ENCODE assay signal across 9 cellular contexts in the genomic region with DNA sequence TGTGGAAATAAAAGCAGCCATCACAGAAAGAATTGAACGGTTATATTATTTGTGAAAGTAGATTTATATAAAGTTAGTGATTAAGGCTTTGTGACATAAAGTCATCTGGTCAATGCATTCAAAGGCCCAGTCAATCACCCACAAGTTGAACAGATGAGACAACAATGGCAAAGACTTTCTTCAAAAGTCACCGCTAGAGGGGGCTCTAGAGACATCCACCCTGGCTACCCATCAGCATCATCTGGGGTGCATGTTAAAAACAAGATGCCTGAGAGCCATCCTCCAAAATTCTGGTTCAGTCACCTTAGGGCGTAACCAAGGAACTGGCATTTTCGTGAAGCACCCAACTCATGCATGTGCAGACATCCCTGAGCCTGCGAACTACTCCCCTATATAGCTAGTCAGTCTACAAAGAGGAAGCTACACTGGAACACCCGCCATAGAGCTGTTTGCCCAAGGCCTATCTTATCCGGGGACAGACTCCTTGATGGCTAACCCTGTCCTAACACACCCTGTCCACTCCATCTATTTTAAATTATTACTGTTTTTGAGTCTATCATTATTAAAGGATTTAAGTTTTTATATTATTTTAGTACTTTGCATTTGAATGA.
DNase-seq lines count a peak whose midpoint lies in the region; ATAC-seq and TF ChIP-seq lines count a peak whose summit lies in the region.
"Had no signal": no experiment of that assay in that cellular context is flagged by ENCODE, and none has a peak within 500 bp of the region (broad histone marks: within the 10 kb centered on the region; RNA-seq: fewer than 3 reads in every experiment).

No MANE protein-coding gene starts in this region.

- H3K4me3 Mint-ChIP-seq in activated CD4-positive, alpha-beta memory T cell treated with anti-CD3 and anti-CD28 coated beads for 36 hours = no peak overlapping the region
- H3K4me3 Mint-ChIP-seq in activated CD4-positive, alpha-beta memory T cell treated with anti-CD3 and anti-CD28 coated beads, Interleukin-2, amount 10 ng/mL, durations not matched to agents 7 days and 5 days = no peak overlapping the region
- H3K4me3 Mint-ChIP-seq: central memory CD8-positive, alpha-beta T cell had no signal

- no peak overlapping the region for H3K27ac ChIP-seq in PC-9

- DNase-seq in BE2C (no peak), GM20000 (ENCODE audit: low spot score) (peak; percentile 50), PC-9 (peak in 1 of 2 experiments; percentile 2), fibroblast of the conjunctiva (ENCODE audit: low read depth) (peak; percentile 2)
- peak; percentile 1 for DNase-seq in stimulated activated CD8-positive, alpha-beta memory T cell treated with anti-CD3 and anti-CD28 coated beads, Interleukin-15, amount 100 ng/mL, for 1 hour (ENCODE audit: low read depth)
- no peak for DNase-seq in activated CD4-positive, alpha-beta memory T cell treated with anti-CD3 and anti-CD28 coated beads for 36 hours
- no peak for DNase-seq in activated CD4-positive, alpha-beta memory T cell treated with anti-CD3 and anti-CD28 coated beads, Interleukin-2, amount 10 ng/mL, durations not matched to agents 7 days and 5 days

- H3K36me3 Mint-ChIP-seq in activated CD4-positive, alpha-beta memory T cell treated with anti-CD3 and anti-CD28 coated beads for 36 hours = no peaks in the 10 kb centered on the region
- no peaks in the 10 kb centered on the region for H3K36me3 Mint-ChIP-seq in activated CD4-positive, alpha-beta memory T cell treated with anti-CD3 and anti-CD28 coated beads, Interleukin-2, amount 10 ng/mL, durations not matched to agents 7 days and 5 days (ENCODE audit: low read depth)

- H3K27ac Mint-ChIP-seq in activated CD4-positive, alpha-beta memory T cell treated with anti-CD3 and anti-CD28 coated beads for 36 hours = no peak overlapping the region
- H3K27ac Mint-ChIP-seq in activated CD4-positive, alpha-beta memory T cell treated with anti-CD3 and anti-CD28 coated beads, Interleukin-2, amount 10 ng/mL, durations not matched to agents 7 days and 5 days = no peak overlapping the region

- intact Hi-C loops in PC-9 (cut with micrococcal nuclease; ENCODE audit: unreplicated experiment) = no loop called here
- intact Hi-C loops in activated CD4-positive, alpha-beta memory T cell treated with anti-CD3 and anti-CD28 coated beads for 36 hours (cut with micrococcal nuclease) = no loop called here

- H3K36me3 ChIP-seq in BE2C (no peaks in the 10 kb centered on the region), PC-9 (ENCODE audit: low read depth) (no peaks in the 10 kb centered on the region)

- POLR2A ChIA-PET in PC-9 (lab: Charles Lee; ENCODE audit: unreplicated experiment) = no interaction called here
- POLR2A ChIA-PET in activated CD4-positive, alpha-beta memory T cell treated with anti-CD3 and anti-CD28 coated beads for 36 hours (lab: Charles Lee) = no interaction called here
- POLR2A ChIA-PET in activated CD4-positive, alpha-beta memory T cell treated with anti-CD3 and anti-CD28 coated beads, Interleukin-2, amount 10 ng/mL, durations not matched to agents 7 days and 5 days (lab: Charles Lee) = no interaction called here

- H3K4me3 ChIP-seq in BE2C (ENCODE audit: low read depth, low read length) = no peak overlapping the region
- H3K4me3 ChIP-seq in PC-9 = no peak overlapping the region

- no peak for TF ChIP-seq POLR2A in GM18505 (IDR thresholded peaks at IDR 0.05; ENCODE audit: borderline replicate concordance, extremely low read depth, insufficient read depth, insufficient read length)

- no peaks in the 10 kb centered on the region for H3K79me2 ChIP-seq in PC-9 (ENCODE audit: low read depth)

- H4K20me1 ChIP-seq in PC-9 (ENCODE audit: insufficient read depth) = no peaks in the 10 kb centered on the region

- H2AFZ ChIP-seq in PC-9 = no peak overlapping the region

- H3K4me1 ChIP-seq in BE2C (no peaks in the 10 kb centered on the region), PC-9 (replicated peaks; ENCODE audit: insufficient read depth) (no peaks in the 10 kb centered on the region)

- no peak for ATAC-seq in GM18505 (IDR thresholded peaks at IDR 0.05; ENCODE audit: unreplicated experiment)

- TF ChIP-seq CTCF in BE2C (IDR thresholded peaks at IDR 0.05; ENCODE audit: low read depth, low read length) = peak; percentile 45
- peak; percentile 20 for TF ChIP-seq CTCF in GM20000 (IDR thresholded peaks at IDR 0.05; ENCODE audit: extremely low read depth, missing control alignments)
- peak; percentile 69 for TF ChIP-seq CTCF in PC-9 (conservative IDR thresholded peaks at IDR 0.05)

- no peaks in the 10 kb centered on the region for H3K27me3 Mint-ChIP-seq in activated CD4-positive, alpha-beta memory T cell treated with anti-CD3 and anti-CD28 coated beads for 36 hours
- H3K27me3 Mint-ChIP-seq in activated CD4-positive, alpha-beta memory T cell treated with anti-CD3 and anti-CD28 coated beads, Interleukin-2, amount 10 ng/mL, durations not matched to agents 7 days and 5 days = no peaks in the 10 kb centered on the region

- H3K27me3 ChIP-seq in BE2C = no peaks in the 10 kb centered on the region
- H3K27me3 ChIP-seq in PC-9 (ENCODE audit: insufficient read depth, low read depth) = no peaks in the 10 kb centered on the region

- no peaks in the 10 kb centered on the region for H3K9me2 ChIP-seq in PC-9 (ENCODE audit: insufficient read depth)

- no peak overlapping the region for H3K4me2 ChIP-seq in PC-9

- CTCF ChIA-PET in PC-9 (lab: Charles Lee) = no interaction called here
- CTCF ChIA-PET in activated CD4-positive, alpha-beta memory T cell treated with anti-CD3 and anti-CD28 coated beads for 36 hours (lab: Charles Lee) = interaction anchor here (0.9 kb wide), 1 partner anchor 637 kb away, joined by 3 read pairs; no protein-coding TSS in a partner anchor
- CTCF ChIA-PET in activated CD4-positive, alpha-beta memory T cell treated with anti-CD3 and anti-CD28 coated beads, Interleukin-2, amount 10 ng/mL, durations not matched to agents 7 days and 5 days (lab: Charles Lee) = no interaction called here

- H3K9me3 ChIP-seq in BE2C (no peaks in the 10 kb centered on the region; the same call in 1 of the 2 replicates), PC-9 (ENCODE audit: insufficient read depth, low read depth) (no peaks in the 10 kb centered on the region)

- no peaks in the 10 kb centered on the region for H3F3A ChIP-seq in PC-9 (ENCODE audit: insufficient read depth, low read depth)

- H3K4me1 Mint-ChIP-seq in activated CD4-positive, alpha-beta memory T cell treated with anti-CD3 and anti-CD28 coated beads for 36 hours (ENCODE audit: low read depth) = no peaks in the 10 kb centered on the region
- H3K4me1 Mint-ChIP-seq in activated CD4-positive, alpha-beta memory T cell treated with anti-CD3 and anti-CD28 coated beads, Interleukin-2, amount 10 ng/mL, durations not matched to agents 7 days and 5 days = no peaks in the 10 kb centered on the region
- H3K4me1 Mint-ChIP-seq: central memory CD8-positive, alpha-beta T cell had no signal

- peaks cover 7% of the 10 kb centered on the region for H3K9me3 Mint-ChIP-seq in activated CD4-positive, alpha-beta memory T cell treated with anti-CD3 and anti-CD28 coated beads for 36 hours
- H3K9me3 Mint-ChIP-seq in activated CD4-positive, alpha-beta memory T cell treated with anti-CD3 and anti-CD28 coated beads, Interleukin-2, amount 10 ng/mL, durations not matched to agents 7 days and 5 days = peaks cover 14% of the 10 kb centered on the region
- H3K9me3 Mint-ChIP-seq: central memory CD8-positive, alpha-beta T cell had no signal

- no TSS peak for BruUV-seq in PC-9 (replicated peaks; lab: Mats Ljungman, UMichigan)

Comparison
In these comparisons a context has a peak if more than half of its experiments do, and no peak if none do; other contexts are left out.
1. DNase-seq: peak in GM20000 (single experiment), fibroblast of the conjunctiva (single experiment) and stimulated activated CD8-positive, alpha-beta memory T cell treated with anti-CD3 and anti-CD28 coated beads, Interleukin-15, amount 100 ng/mL, for 1 hour (single experiment); none in BE2C (single experiment), activated CD4-positive, alpha-beta memory T cell treated with anti-CD3 and anti-CD28 coated beads for 36 hours (single experiment) and activated CD4-positive, alpha-beta memory T cell treated with anti-CD3 and anti-CD28 coated beads, Interleukin-2, amount 10 ng/mL, durations not matched to agents 7 days and 5 days (single experiment).
2. Peak in every context shown above with its lines, with median percentiles within 50 percentile points of each other: CTCF ChIP-seq.